ENCODE assay signal across 11 cellular contexts in the genomic region with DNA sequence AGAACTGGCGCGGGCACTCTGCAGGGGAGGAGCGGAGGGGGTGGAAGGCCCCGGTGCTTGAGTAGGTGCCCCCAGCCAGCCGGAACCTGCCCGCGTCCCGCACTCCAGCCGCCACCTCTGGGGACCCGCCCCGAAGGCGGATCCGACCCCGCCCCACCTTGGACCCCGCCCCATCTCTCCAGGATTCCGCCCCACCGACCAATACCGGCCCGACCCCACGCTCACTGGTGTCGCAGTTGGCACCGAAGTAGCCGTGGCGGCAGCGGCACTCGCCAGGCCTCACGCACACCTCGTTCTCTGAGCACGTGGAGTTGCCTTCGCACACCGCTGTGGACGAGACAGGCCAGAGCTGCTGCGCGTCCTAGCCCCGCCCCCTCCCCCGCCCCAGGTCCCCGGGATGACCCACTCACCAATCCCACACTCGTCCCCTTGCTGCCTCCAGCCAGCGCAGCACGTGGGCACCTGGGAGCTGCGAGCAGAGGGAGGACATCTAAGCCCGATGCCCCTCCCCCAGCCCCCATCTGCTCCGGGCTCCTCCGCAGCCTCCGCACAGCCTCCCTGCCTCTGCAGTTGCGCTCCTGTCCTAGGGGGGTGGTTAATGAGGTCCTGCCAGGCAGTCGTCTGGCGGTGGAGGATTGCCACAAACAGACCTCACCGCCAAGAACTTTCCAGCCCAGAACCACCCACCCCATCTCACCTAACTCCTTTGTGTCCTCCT. TPM values are rescaled to one million over a fixed set of nuclear protein-coding genes. Genes with fewer than 3 reads are reported as not detected.
A peak's percentile ranks its signal among the peaks of the same experiment; 100 is the strongest.
DNase-seq lines count a peak whose midpoint lies in the region; FAIRE-seq and TF ChIP-seq lines count a peak whose summit lies in the region.
"Had no signal": no experiment of that assay in that cellular context is flagged by ENCODE, and none has a peak within 500 bp of the region (broad histone marks: within the 10 kb centered on the region; RNA-seq: fewer than 3 reads in every experiment).

No MANE protein-coding gene starts in this region.

- H3K79me1 ChIP-seq in H1 (ENCODE audit: low read depth, low read length): peaks cover 2% of the 10 kb centered on the region

- H2BK120ac ChIP-seq in H1 (replicated peaks; ENCODE audit: low read depth, low read length): no peak overlapping the region

- H3K27ac ChIP-seq in C4-2B (peak overlapping the region; percentile 83), HUES64 (ENCODE audit: low read depth, low read length) (no peak overlapping the region), H1 (ENCODE audit: low read depth, low read length) (no peak overlapping the region), osteoblast (ENCODE audit: low read depth, low read length) (no peak overlapping the region), right atrium auricular region (no peak overlapping the region)
- H3K27ac ChIP-seq: SJCRH30 had no signal

- WGBS in HUES64: 22% methylated on average over 45 of the region's 49 CpGs
- 50% methylated on average over 22 of the region's 49 CpGs; no CpG with 5 or more reads in 1 of the 2 experiments for whole genome bisulfite sequencing in H1 (ENCODE audit: extremely low coverage in 1 of 2, insufficient coverage in 1 of 2, insufficient read length in 1 of 2, insufficient replicate concordance in 2 of 2, low coverage in 1 of 2, low lambda C conversion rate in 2 of 2, missing lambda C conversion rate in 1 of 2), 2 experiments

- H3K79me2 ChIP-seq in H1 (ENCODE audit: control insufficient read depth in 1 of 2, insufficient read depth in 2 of 2, low read length in 2 of 2): no peaks in the 10 kb centered on the region
- H3K79me2 ChIP-seq in osteoblast (ENCODE audit: insufficient read depth, low read length): peaks cover 65% of the 10 kb centered on the region

- CTCF ChIA-PET in H1 (lab: Charles Lee; ENCODE audit: partially characterized antibody): interaction anchor here (1.2 kb wide), 1 partner anchor 23 kb away, joined by 4 read pairs; no protein-coding TSS in a partner anchor

- no peak overlapping the region for H4K5ac ChIP-seq in H1 (ENCODE audit: insufficient read length, low read depth, low read length)

- no peak overlapping the region for H4K91ac ChIP-seq in H1 (replicated peaks; ENCODE audit: insufficient read length, low read length)

- no peak overlapping the region for H2BK20ac ChIP-seq in H1 (ENCODE audit: low read length)

- TF ChIP-seq RAD21 in H1 (IDR thresholded peaks at IDR 0.05 in 1 of 2, conservative IDR thresholded peaks at IDR 0.05 in 1 of 2; ENCODE audit: low read depth in 2 of 2, low read length in 2 of 2): no peak

- H3K23me2 ChIP-seq in H1 (ENCODE audit: low read depth, low read length): peaks cover 10% of the 10 kb centered on the region; the same call in 1 of the 2 replicates

- H4K20me1 ChIP-seq in H1 (replicated peaks in 1 of 2; ENCODE audit: control insufficient read depth in 1 of 2, insufficient read depth in 2 of 2, low read length in 2 of 2): peaks cover 23 to 53% of the 10 kb centered on the region in 2 experiments
- H4K20me1 ChIP-seq in osteoblast (ENCODE audit: insufficient read depth, low read length): peaks cover 75% of the 10 kb centered on the region

- H3K36me3 ChIP-seq in HUES64 (ENCODE audit: insufficient read depth, low read length) (no peaks in the 10 kb centered on the region), H1 (ENCODE audit: control insufficient read depth in 2 of 4, insufficient read depth in 4 of 4, low read length in 3 of 4) (peaks cover 0 to 2% (median 0%) of the 10 kb centered on the region in 4 experiments; a peak in 1 of 8 replicates), osteoblast (ENCODE audit: insufficient read depth, low read length) (peaks cover 25% of the 10 kb centered on the region), right atrium auricular region (peaks cover 3% of the 10 kb centered on the region)

- H3K56ac ChIP-seq in H1 (replicated peaks; ENCODE audit: insufficient read length, low read depth, low read length): no peak overlapping the region

- no peak overlapping the region for H4K8ac ChIP-seq in H1 (ENCODE audit: extremely low read depth, insufficient read depth, low read length)

- peaks cover 94% of the 10 kb centered on the region for H3K27me3 ChIP-seq in HUES64 (ENCODE audit: insufficient read depth, low read length)
- peaks cover 33 to 82% (median 68%) of the 10 kb centered on the region in 4 experiments for H3K27me3 ChIP-seq in H1 (replicated peaks in 1 of 4; ENCODE audit: control insufficient read depth in 3 of 4, extremely low read depth in 1 of 4, insufficient read depth in 3 of 4, low read length in 3 of 4)
- no peaks in the 10 kb centered on the region for H3K27me3 ChIP-seq in osteoblast (ENCODE audit: insufficient read depth, low read length)
- H3K27me3 ChIP-seq in right atrium auricular region: peaks cover 0 to 12% of the 10 kb centered on the region in 2 donors
- H3K27me3 ChIP-seq: SJCRH30 had no signal

- no peak overlapping the region for H3K4ac ChIP-seq in H1 (replicated peaks; ENCODE audit: insufficient read length, low read depth, low read length)

- TF ChIP-seq EP300 in H1 (IDR thresholded peaks at IDR 0.05; ENCODE audit: borderline replicate concordance in 1 of 2, low read depth in 2 of 2, low read length in 2 of 2): no peak

- H3K9me3 ChIP-seq in HUES64 (ENCODE audit: insufficient read depth, low read depth, low read length): no peaks in the 10 kb centered on the region
- H3K9me3 ChIP-seq in H1 (ENCODE audit: insufficient read depth in 2 of 2, low read depth in 1 of 2, low read length in 1 of 2): no peaks in the 10 kb centered on the region
- no peaks in the 10 kb centered on the region for H3K9me3 ChIP-seq in osteoblast (ENCODE audit: low read depth, low read length)
- no peaks in the 10 kb centered on the region for H3K9me3 ChIP-seq in right atrium auricular region
- H3K9me3 ChIP-seq: SJCRH30 had no signal

- H3K18ac ChIP-seq in H1 (ENCODE audit: extremely low read depth, low read length): no peak overlapping the region

- H2AFZ ChIP-seq in H1 (ENCODE audit: low read length) (no peak overlapping the region), osteoblast (ENCODE audit: low read length) (no peak overlapping the region)

- H3K4me3 ChIP-seq in HUES64 (ENCODE audit: low read length): peak overlapping the region; percentile 49
- peak overlapping the region; percentile 11 to 56 (median 36); a peak in 5 of 8 replicates for H3K4me3 ChIP-seq in H1 (ENCODE audit: extremely low read depth in 1 of 4, insufficient read depth in 2 of 4, low read depth in 3 of 4, low read length in 4 of 4)
- H3K4me3 ChIP-seq in osteoblast (ENCODE audit: insufficient read depth, low read length): no peak overlapping the region
- peak overlapping the region in 1 of 2 donors; percentile 32 for H3K4me3 ChIP-seq in right atrium auricular region
- H3K4me3 ChIP-seq: SJCRH30 had no signal

- H2BK5ac ChIP-seq in H1 (ENCODE audit: low read depth, low read length): no peak overlapping the region

- H3K4me1 ChIP-seq in HUES64 (ENCODE audit: insufficient read depth, low read length) (no peaks in the 10 kb centered on the region), H1 (replicated peaks in 1 of 4; ENCODE audit: control insufficient read depth in 3 of 4, insufficient read depth in 4 of 4, low read length in 3 of 4) (peaks cover 0 to 24% (median 14%) of the 10 kb centered on the region in 4 experiments; a peak in 5 of 7 replicates), osteoblast (ENCODE audit: insufficient read depth, low read length) (peaks cover 14% of the 10 kb centered on the region), right atrium auricular region (peaks cover 0 to 43% of the 10 kb centered on the region in 2 donors)
- H3K4me1 ChIP-seq: SJCRH30 had no signal

- H3K14ac ChIP-seq in H1 (ENCODE audit: insufficient read length): no peak overlapping the region

- H2BK15ac ChIP-seq in H1 (ENCODE audit: low read length): peak overlapping the region; percentile 46; the same call in 1 of the 2 replicates

- peak in 1 of 2 experiments; percentile 64 for DNase-seq in H1 (ENCODE audit: low read depth in 1 of 2, low spot score in 2 of 2)
- DNase-seq in osteoblast (ENCODE audit: insufficient read length, low spot score, missing footprints): peak; percentile 86
- DNase-seq in globus pallidus (ENCODE audit: low spot score): no peak
- DNase-seq in NCI-H1694 (lab: John Stamatoyannopoulos, UW): no peak
- no peak for DNase-seq in right atrium auricular region (ENCODE audit: low spot score)
- no peak for DNase-seq in AG08396 (ENCODE audit: low spot score)
- DNase-seq: activated T-cell treated with anti-CD3 and anti-CD28 coated beads for 4 hours, NCI-H1417 treated with DMSO at 0.1 percent for 48 hours, SJCRH30 had no signal

- H3K9ac ChIP-seq in HUES64 (ENCODE audit: low read depth, low read length): no peak overlapping the region
- H3K9ac ChIP-seq in H1 (replicated peaks in 1 of 4; ENCODE audit: extremely low read depth in 1 of 4, low read depth in 3 of 4, low read length in 3 of 4): no peak overlapping the region

- POLR2A ChIA-PET in H1 (lab: Charles Lee; ENCODE audit: partially characterized antibody): no interaction called here

- no peak for FAIRE-seq in H1 (lab: Jason Lieb, UNC)

- H2BK12ac ChIP-seq in H1 (ENCODE audit: low read depth, low read length): no peak overlapping the region

- H3K4me2 ChIP-seq in H1 (ENCODE audit: insufficient read depth in 1 of 2, low read depth in 2 of 2, low read length in 2 of 2) (peak overlapping the region; percentile 33 to 85), osteoblast (ENCODE audit: insufficient read depth, low read length) (no peak overlapping the region)

- no peak overlapping the region for H3K23ac ChIP-seq in H1 (ENCODE audit: insufficient read length)

- no peak for TF ChIP-seq CTCF in C4-2B (conservative IDR thresholded peaks at IDR 0.05)
- TF ChIP-seq CTCF in H1 (IDR thresholded peaks at IDR 0.05; ENCODE audit: control extremely low read depth in 1 of 3, insufficient read depth in 1 of 3, low read depth in 1 of 3, low read length in 3 of 3): no peak
- no peak for TF ChIP-seq CTCF in osteoblast (IDR thresholded peaks at IDR 0.05; ENCODE audit: extremely low read depth, low read depth, low read length)
- no peak for TF ChIP-seq CTCF in right atrium auricular region (IDR thresholded peaks at IDR 0.05)

- no peak overlapping the region for H2AK5ac ChIP-seq in H1 (ENCODE audit: low read depth, low read length)

- TF ChIP-seq POLR2A in H1 (IDR thresholded peaks at IDR 0.05; ENCODE audit: control extremely low read depth in 1 of 2, low read depth in 2 of 2, low read length in 2 of 2): no peak

RNA-seq across cellular contexts. Expression of a gene that starts 5.9 kb away (rescaled TPM):
- 7.7 TPM for polyA plus RNA-seq in HUES64 (2013, experiment 1 of 2)
- polyA plus RNA-seq in HUES64 (2013, experiment 2 of 2): 8.2 TPM
- total RNA-seq in H1 (2021; fragmentation: NEBNext Ultra II Directional; extraction: Animal tissue kit (Norgen Biotek cat#: 25700)): 9.8 and 10.0 TPM in 2 replicates
- 4.2 and 7.1 TPM in 2 replicates for polyA plus RNA-seq in H1 (2011; rRNA removed)
- polyA plus RNA-seq in H1 (2011; cell fraction: cytosol; rRNA removed): 4.9 TPM
- 11.9 TPM for polyA plus RNA-seq in H1 (2011; cell fraction: nucleus; rRNA removed)
- 2.8 to 4.4 TPM (median 4.1 TPM) in 4 replicates for polyA plus RNA-seq in H1 (2012, experiment 1 of 2)
- 2.8 TPM for polyA plus RNA-seq in H1 (2012, experiment 2 of 2)
- polyA plus RNA-seq in H1 (2013, experiment 1 of 2): 13.3 TPM
- polyA plus RNA-seq in H1 (2013, experiment 2 of 2): 12.2 TPM
- polyA minus RNA-seq in H1 (2011; rRNA and poly(A)+ RNA removed): 0.76 and 1.4 TPM in 2 replicates
- 4.8 TPM for polyA minus RNA-seq in H1 (2011; cell fraction: cytosol; rRNA and poly(A)+ RNA removed)
- polyA minus RNA-seq in H1 (2011; cell fraction: nucleus; rRNA and poly(A)+ RNA removed): 3.9 TPM
- total RNA-seq in osteoblast (18.3 and 23.9 TPM in 2 replicates), right atrium auricular region (10 to 100 TPM in 1 of 2 donors, 1 to 10 TPM in 1; 6.5 to 11.0 TPM)

RNA-seq across cellular contexts. Expression of a gene that starts 37.7 kb away (rescaled TPM):
- polyA plus RNA-seq in HUES64 (2013, experiment 1 of 2): 22.1 TPM
- 22.3 TPM for polyA plus RNA-seq in HUES64 (2013, experiment 2 of 2)
- 44.9 and 45.7 TPM in 2 replicates for total RNA-seq in H1 (2021; fragmentation: NEBNext Ultra II Directional; extraction: Animal tissue kit (Norgen Biotek cat#: 25700))
- polyA plus RNA-seq in H1 (2011; rRNA removed): 29.7 and 35.3 TPM in 2 replicates
- polyA plus RNA-seq in H1 (2011; cell fraction: cytosol; rRNA removed): 38.2 TPM
- 27.0 TPM for polyA plus RNA-seq in H1 (2011; cell fraction: nucleus; rRNA removed)
- 25.6 to 38.6 TPM (median 29.5 TPM) in 4 replicates for polyA plus RNA-seq in H1 (2012, experiment 1 of 2)
- 28.3 TPM for polyA plus RNA-seq in H1 (2012, experiment 2 of 2)
- polyA plus RNA-seq in H1 (2013, experiment 1 of 2): 15.6 TPM
- polyA plus RNA-seq in H1 (2013, experiment 2 of 2): 16.0 TPM
- 26.1 and 26.9 TPM in 2 replicates for polyA minus RNA-seq in H1 (2011; rRNA and poly(A)+ RNA removed)
- polyA minus RNA-seq in H1 (2011; cell fraction: cytosol; rRNA and poly(A)+ RNA removed): 35.4 TPM
- 18.6 TPM for polyA minus RNA-seq in H1 (2011; cell fraction: nucleus; rRNA and poly(A)+ RNA removed)
- total RNA-seq in osteoblast (12.4 and 13.8 TPM in 2 replicates), right atrium auricular region (1 to 10 TPM; 5.6 to 6.3 TPM)
